In the genomic region with DNA sequence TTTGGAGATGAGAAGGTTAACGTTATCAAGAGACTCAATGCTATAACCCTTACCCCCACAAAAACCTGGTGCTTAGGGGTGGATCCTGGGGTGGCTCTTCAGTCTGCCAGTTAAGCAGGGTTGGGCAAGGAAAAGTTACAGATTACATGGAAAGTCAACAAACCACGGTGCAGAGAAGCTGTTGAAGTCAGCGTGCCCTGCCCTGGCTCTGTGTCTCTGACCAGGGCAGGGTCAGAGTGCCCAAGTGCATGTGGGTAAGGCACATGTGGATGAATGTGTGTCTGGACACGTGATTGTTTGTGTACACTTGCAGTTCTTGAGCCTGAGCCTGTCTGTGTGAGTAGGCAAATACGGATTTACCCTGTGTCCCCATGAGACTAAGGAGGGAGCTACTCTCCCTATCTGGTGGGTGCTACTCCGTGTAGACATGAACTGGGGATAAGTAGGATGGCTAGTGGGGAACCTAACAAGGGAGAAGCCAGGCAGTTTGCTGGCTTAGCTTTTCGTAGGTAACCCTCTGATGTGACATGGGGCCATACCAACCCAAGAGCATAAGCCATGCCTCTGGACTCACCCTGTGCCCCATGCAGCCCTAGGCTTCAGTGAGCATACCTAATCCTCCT, we compare ENCODE assay signal across 11 cellular contexts. TPM values are rescaled to one million over a fixed set of nuclear protein-coding genes. Genes with fewer than 3 reads are reported as not detected.
DNase-seq lines count a peak whose midpoint lies in the region; ATAC-seq and TF ChIP-seq lines count a peak whose summit lies in the region.
"Had no signal": no experiment of that assay in that cellular context is flagged by ENCODE, and none has a peak within 500 bp of the region (broad histone marks: within the 10 kb centered on the region; RNA-seq: fewer than 3 reads in every experiment).

No MANE protein-coding gene starts in this region.

- POLR2A ChIA-PET in BJ (lab: Charles Lee) = interaction anchor here (0.6 to 1.7 kb wide), 4 partner anchors 49 to 1487 kb away, joined by 3 to 5 read pairs (median 4); no protein-coding TSS in a partner anchor

- H3K27me3 ChIP-seq in BJ (ENCODE audit: control insufficient read depth, insufficient read depth, low read length) (no peaks in the 10 kb centered on the region), esophagus muscularis mucosa (no peaks in the 10 kb centered on the region), ovary (no peaks in the 10 kb centered on the region)

- peak overlapping the region; percentile 88 to 98 (median 93) for H3K27ac ChIP-seq in esophagus muscularis mucosa (replicated peaks in 1 of 4)
- peak overlapping the region; percentile 60 to 89 for H3K27ac ChIP-seq in ovary
- H3K27ac ChIP-seq: KMS-11 had no signal

- ATAC-seq in activated CD4-positive, CD25-positive, alpha-beta regulatory T cell treated with anti-CD3 and anti-CD28 coated beads, Interleukin-2, amount 50 U/mL, for 24 hours = no peak

- DNase-seq in BJ (ENCODE audit: low read depth) (no peak), MV-4-11 (lab: John Stamatoyannopoulos, UW) (peak; percentile 5), esophagus muscularis mucosa (ENCODE audit: extremely low spot score) (no peak), ovary (peak in 2 of 5 donors; percentile 34 to 55), activated T-cell treated with anti-CD3 and anti-CD28 coated beads for 4 hours (no peak), NCI-H345 treated with DMSO at 0.1 percent for 48 hours (lab: John Stamatoyannopoulos, UW; ENCODE audit: unreplicated experiment) (no peak), EL (no peak)
- DNase-seq: DMS 273 treated with DMSO at 0.1 percent for 48 hours had no signal

- WGBS in esophagus muscularis mucosa = 15% methylated on average over 6 of the region's 7 CpGs
- 24 to 29% (median 25%) methylated on average over 7 of the region's 7 CpGs for WGBS in ovary, 3 donors

- CTCF ChIA-PET in BJ (lab: Yijun Ruan, JAX) = interaction anchor here (1.1 to 3.9 kb wide), 9 partner anchors 9 to 112 kb away, joined by 4 to 24 read pairs (median 6); no protein-coding TSS in a partner anchor

- peaks cover 84 to 95% (median 90%) of the 10 kb centered on the region in 4 donors for H3K4me1 ChIP-seq in esophagus muscularis mucosa
- peaks cover 44% of the 10 kb centered on the region for H3K4me1 ChIP-seq in ovary (ENCODE audit: insufficient read depth)

- H3K9me3 ChIP-seq in esophagus muscularis mucosa (no peaks in the 10 kb centered on the region), ovary (no peaks in the 10 kb centered on the region)

- H3K4me3 ChIP-seq in BJ (ENCODE audit: low read depth, low read length) (peak overlapping the region; percentile 95), esophagus muscularis mucosa (peak overlapping the region; percentile 66 to 88 (median 81)), ovary (peak overlapping the region; percentile 74)

- peaks cover 31% of the 10 kb centered on the region for H3K36me3 ChIP-seq in BJ (ENCODE audit: control insufficient read depth, insufficient read depth, low read length)
- H3K36me3 ChIP-seq in esophagus muscularis mucosa = peaks cover 14 to 20% (median 15%) of the 10 kb centered on the region in 4 donors
- H3K36me3 ChIP-seq in ovary = no peaks in the 10 kb centered on the region

- TF ChIP-seq EP300 in esophagus muscularis mucosa (IDR thresholded peaks at IDR 0.05) (no peak), ovary (IDR thresholded peaks at IDR 0.05) (no peak)

- no peak for TF ChIP-seq POLR2A in esophagus muscularis mucosa (IDR thresholded peaks at IDR 0.05; ENCODE audit: low read depth)
- no peak for TF ChIP-seq POLR2A in ovary (IDR thresholded peaks at IDR 0.05)

- no peak for TF ChIP-seq CTCF in BJ (IDR thresholded peaks at IDR 0.05; ENCODE audit: insufficient read depth, low read depth, low read length)
- TF ChIP-seq CTCF in esophagus muscularis mucosa (IDR thresholded peaks at IDR 0.05) = no peak
- TF ChIP-seq CTCF in ovary (IDR thresholded peaks at IDR 0.05) = no peak

- intact Hi-C loops in esophagus muscularis mucosa (cut with DNase I) = no loop called here
- intact Hi-C loops in ovary (cut with DNase I) = loop anchor here in 1 of 4 donors (5.0 kb wide), 1 partner anchor 109 kb away; no protein-coding TSS in a partner anchor

RNA-seq across cellular contexts. Expression of a gene that starts 5.5 kb away (rescaled TPM):
- polyA plus RNA-seq in BJ (2011; rRNA removed) (816 and 1,200 TPM in 2 replicates), ovary (100 to 1,000 TPM; 634 to 809 TPM)
- 926 and 963 TPM in 2 replicates for polyA minus RNA-seq in BJ (2011; rRNA and poly(A)+ RNA removed)
- total RNA-seq in esophagus muscularis mucosa (100 to 1,000 TPM; 258 to 444 (median 268) TPM), ovary (1,000 to 10,000 TPM in 5 of 7 donors, 100 to 1,000 TPM in 2; 457 to 3,447 (median 1,460) TPM)
- total RNA-seq: OCI-LY7 had no signal

RNA-seq across cellular contexts. Expression of a gene that starts 31.1 kb away (rescaled TPM):
- polyA plus RNA-seq in BJ (2011; rRNA removed) = 31.8 and 69.6 TPM in 2 replicates
- polyA minus RNA-seq in BJ (2011; rRNA and poly(A)+ RNA removed) = 15.7 and 25.5 TPM in 2 replicates
- total RNA-seq in esophagus muscularis mucosa = 1 to 10 TPM in 1 of 4 donors, under 1 TPM in 3; under 0.01 to 1.4 (median 0.30) TPM
- total RNA-seq in ovary = 1 to 10 TPM in 3 of 7 donors, under 1 TPM in 4; 0.36 to 4.5 (median 0.82) TPM
- 1 to 10 TPM; 1.2 to 3.3 TPM for polyA plus RNA-seq in ovary

RNA-seq across cellular contexts. Expression of a gene that starts 52.7 kb away (rescaled TPM):
- 0.12 and 0.40 TPM in 2 replicates for polyA plus RNA-seq in BJ (2011; rRNA removed)
- 0.26 and 1.00 TPM in 2 replicates for polyA minus RNA-seq in BJ (2011; rRNA and poly(A)+ RNA removed)
- not detected for total RNA-seq in esophagus muscularis mucosa
- total RNA-seq in ovary = 1 to 10 TPM in 1 of 7 donors, under 1 TPM in 2, not detected in 4; 0.13 to 6.2 (median 0.95) TPM
- polyA plus RNA-seq in ovary = under 1 TPM in 1 of 2 donors, not detected in 1; 0.13 TPM
